22 cellular contexts compared by ENCODE assay signal in genomic region chr16:86783626-86784266, GRCh38.
DNase-seq lines count a peak whose midpoint lies in the region; ATAC-seq, FAIRE-seq and TF ChIP-seq lines count a peak whose summit lies in the region.
"Had no signal": no experiment of that assay in that cellular context is flagged by ENCODE, and none has a peak within 500 bp of the region (broad histone marks: within the 10 kb centered on the region; RNA-seq: fewer than 3 reads in every experiment).

No MANE protein-coding gene starts in this region.

- WGBS in SK-N-SH (ENCODE audit: low lambda C conversion rate): 6% methylated on average over 13 of the region's 13 CpGs

- TF ChIP-seq CTCF in SK-N-SH (IDR thresholded peaks at IDR 0.05) (no peak), MCF 10A (IDR thresholded peaks at IDR 0.05; ENCODE audit: unreplicated experiment) (no peak)

- H3K27me3 ChIP-seq in SK-N-SH (ENCODE audit: insufficient read depth): peaks cover 77% of the 10 kb centered on the region; the same call in 1 of the 2 replicates

- H3K4me3 ChIP-seq in SK-N-SH (ENCODE audit: low read depth in 2 of 2, low read length in 1 of 2): no peak overlapping the region
- H3K4me3 ChIP-seq: GM23338, left lung, spleen had no signal

- no peak overlapping the region for H2AFZ ChIP-seq in SK-N-SH (ENCODE audit: low read depth)
- H2AFZ ChIP-seq: GM23338 had no signal

- H3K27ac Mint-ChIP-seq in MCF 10A (ENCODE audit: low read depth, unreplicated experiment): peak overlapping the region; percentile 14
- H3K27ac Mint-ChIP-seq: activated naive CD4-positive, alpha-beta T cell treated with anti-CD3 and anti-CD28 coated beads, Interleukin-2, amount 10 ng/mL, durations not matched to agents 7 days and 5 days; brain; CD4-positive, alpha-beta memory T cell; GM23338; naive thymus-derived CD4-positive, alpha-beta T cell; stimulated activated naive B cell treated with anti-CD40 and anti-IgM and Interleukin-4, amounts not matched to agents 10 μg/mL and 1 μg/mL and 100 μg/mL, for 72 hours had no signal

- TF ChIP-seq EP300 in SK-N-SH (IDR thresholded peaks at IDR 0.05; ENCODE audit: borderline replicate concordance in 1 of 2, low read depth in 1 of 2, low read length in 1 of 2): no peak

- no peak for DNase-seq in SK-N-SH
- DNase-seq in MCF 10A (ENCODE audit: unreplicated experiment): peak; percentile 89
- peak; percentile 72 for DNase-seq in kidney tubule cell (ENCODE audit: low spot score)
- no peak for DNase-seq in GM12891 (ENCODE audit: insufficient read length, low spot score)
- DNase-seq: activated naive CD4-positive, alpha-beta T cell treated with anti-CD3 and anti-CD28 coated beads, Interleukin-2, amount 10 ng/mL, durations not matched to agents 7 days and 5 days; activated T-cell treated with anti-CD3 and anti-CD28 coated beads for 4 hours; CD4-positive, alpha-beta memory T cell; DMS79; left lung; naive thymus-derived CD4-positive, alpha-beta T cell; NCI-H1930; NCI-H446 treated with DMSO at 0.1 percent for 48 hours; spleen; stimulated activated naive B cell treated with anti-CD40 and anti-IgM and Interleukin-4, amounts not matched to agents 10 μg/mL and 1 μg/mL and 100 μg/mL, for 72 hours had no signal

- H3K27me3 Mint-ChIP-seq in MCF 10A (ENCODE audit: insufficient read depth, unreplicated experiment): no peaks in the 10 kb centered on the region

- no peaks in the 10 kb centered on the region for H3K9me3 ChIP-seq in SK-N-SH
- H3K9me3 ChIP-seq: left lung, spleen had no signal

- TF ChIP-seq RAD21 in SK-N-SH (IDR thresholded peaks at IDR 0.05; ENCODE audit: low read length): no peak

- no peaks in the 10 kb centered on the region for H3K9me3 Mint-ChIP-seq in MCF 10A (ENCODE audit: unreplicated experiment)
- H3K9me3 Mint-ChIP-seq: activated naive CD4-positive, alpha-beta T cell treated with anti-CD3 and anti-CD28 coated beads, Interleukin-2, amount 10 ng/mL, durations not matched to agents 7 days and 5 days; brain; CD4-positive, alpha-beta memory T cell; GM23338; stimulated activated naive B cell treated with anti-CD40 and anti-IgM and Interleukin-4, amounts not matched to agents 10 μg/mL and 1 μg/mL and 100 μg/mL, for 72 hours had no signal

- no peaks in the 10 kb centered on the region for H3K36me3 ChIP-seq in SK-N-SH (replicated peaks in 1 of 2; ENCODE audit: control insufficient read depth in 1 of 2, insufficient read depth in 2 of 2, low read length in 1 of 2)
- H3K36me3 ChIP-seq: left lung, spleen had no signal

- ATAC-seq in SK-N-SH treated with all-trans-retinoic acid at 6 μM for 48 hours: no peak; the same call in 2 of the 3 replicates
- ATAC-seq in GM18868 (IDR thresholded peaks at IDR 0.05; ENCODE audit: unreplicated experiment): no peak
- ATAC-seq in GM19035 (IDR thresholded peaks at IDR 0.05; ENCODE audit: unreplicated experiment): no peak
- no peak for ATAC-seq in GM21825 (IDR thresholded peaks at IDR 0.05; ENCODE audit: unreplicated experiment)
- ATAC-seq: GM23338; left lung; naive thymus-derived CD4-positive, alpha-beta T cell; stimulated activated naive B cell treated with anti-CD40 and anti-IgM and Interleukin-4, amounts not matched to agents 10 μg/mL and 1 μg/mL and 100 μg/mL, for 72 hours had no signal

- H3K9me2 ChIP-seq in SK-N-SH: no peaks in the 10 kb centered on the region

- TF ChIP-seq POLR2A in GM12891 (IDR thresholded peaks at IDR 0.05; ENCODE audit: low read depth, low read length): no peak

- no peaks in the 10 kb centered on the region for H3K36me3 Mint-ChIP-seq in MCF 10A (ENCODE audit: insufficient read depth, unreplicated experiment)
- H3K36me3 Mint-ChIP-seq: activated naive CD4-positive, alpha-beta T cell treated with anti-CD3 and anti-CD28 coated beads, Interleukin-2, amount 10 ng/mL, durations not matched to agents 7 days and 5 days; brain; CD4-positive, alpha-beta memory T cell; naive thymus-derived CD4-positive, alpha-beta T cell; stimulated activated naive B cell treated with anti-CD40 and anti-IgM and Interleukin-4, amounts not matched to agents 10 μg/mL and 1 μg/mL and 100 μg/mL, for 72 hours had no signal

- no peaks in the 10 kb centered on the region for H3K79me2 ChIP-seq in SK-N-SH (ENCODE audit: insufficient read depth)

- no peak overlapping the region for H3K27ac ChIP-seq in SK-N-SH (ENCODE audit: low read depth in 2 of 2, low read length in 1 of 2)
- H3K27ac ChIP-seq: KMS-11, left lung, spleen had no signal

- H3K4me3 Mint-ChIP-seq in MCF 10A (ENCODE audit: unreplicated experiment): no peak overlapping the region
- H3K4me3 Mint-ChIP-seq: activated naive CD4-positive, alpha-beta T cell treated with anti-CD3 and anti-CD28 coated beads, Interleukin-2, amount 10 ng/mL, durations not matched to agents 7 days and 5 days; brain; CD4-positive, alpha-beta memory T cell; GM23338; naive thymus-derived CD4-positive, alpha-beta T cell; stimulated activated naive B cell treated with anti-CD40 and anti-IgM and Interleukin-4, amounts not matched to agents 10 μg/mL and 1 μg/mL and 100 μg/mL, for 72 hours had no signal

- intact Hi-C loops in MCF 10A (cut with micrococcal nuclease): no loop called here

- no peak for FAIRE-seq in GM12891 (lab: Jason Lieb, UNC)
- FAIRE-seq: A204.1 had no signal

- H3K4me1 Mint-ChIP-seq in MCF 10A (ENCODE audit: insufficient read depth, unreplicated experiment): peaks cover 11% of the 10 kb centered on the region
- H3K4me1 Mint-ChIP-seq: activated naive CD4-positive, alpha-beta T cell treated with anti-CD3 and anti-CD28 coated beads, Interleukin-2, amount 10 ng/mL, durations not matched to agents 7 days and 5 days; CD4-positive, alpha-beta memory T cell; naive thymus-derived CD4-positive, alpha-beta T cell; stimulated activated naive B cell treated with anti-CD40 and anti-IgM and Interleukin-4, amounts not matched to agents 10 μg/mL and 1 μg/mL and 100 μg/mL, for 72 hours had no signal

- POLR2A ChIA-PET in SK-N-SH (lab: Yijun Ruan, JAX): interaction anchor here (0.6 kb wide), 1 partner anchor 269 kb away, joined by 3 read pairs; no protein-coding TSS in a partner anchor
- POLR2A ChIA-PET in MCF 10A (lab: Yijun Ruan, JAX): interaction anchor here (0.7 to 1.3 kb wide), 2 partner anchors 33 to 41 kb away, joined by 3 to 4 read pairs; no protein-coding TSS in a partner anchor

- H4K20me1 ChIP-seq in SK-N-SH (ENCODE audit: insufficient read depth): no peaks in the 10 kb centered on the region

- peaks cover 3% of the 10 kb centered on the region for H3F3A ChIP-seq in SK-N-SH (replicated peaks; ENCODE audit: insufficient read depth)

- no peak overlapping the region for H3K9ac ChIP-seq in SK-N-SH
- H3K9ac ChIP-seq: KMS-11 had no signal

- no peaks in the 10 kb centered on the region for H3K4me1 ChIP-seq in SK-N-SH (ENCODE audit: control insufficient read depth in 1 of 2, insufficient read depth in 2 of 2, low read depth in 1 of 2, low read length in 1 of 2)
- H3K4me1 ChIP-seq: left lung, spleen had no signal

- CTCF ChIA-PET in SK-N-SH (lab: Yijun Ruan, JAX): no interaction called here
- CTCF ChIA-PET in MCF 10A (lab: Yijun Ruan, JAX): interaction anchor here (0.6 kb wide), 1 partner anchor 21 kb away, joined by 3 read pairs; no protein-coding TSS in a partner anchor

- BruUV-seq in MCF 10A (replicated peaks; lab: Mats Ljungman, UMichigan): no TSS peak

- H3K4me2 ChIP-seq in SK-N-SH: no peak overlapping the region
- H3K4me2 ChIP-seq: GM23338, KMS-11 had no signal

TF ChIP-seq in SK-N-SH, 30 proteins besides CTCF, POLR2A, EP300 and RAD21:
- TF ChIP-seq YY1 (IDR thresholded peaks at IDR 0.05; ENCODE audit: low read depth) (no peak), NFIC (IDR thresholded peaks at IDR 0.05; ENCODE audit: borderline replicate concordance) (0 out of 2 replicates have a peak, but pooled peaks have one; percentile 7)
TF ChIP-seq in SK-N-SH: peak in this region for 1.

TF ChIP-seq in SK-N-SH treated with all-trans-retinoic acid at 6 μM for 48 hours, 23 proteins besides CTCF, POLR2A, EP300 and RAD21 (continues in another document):
- no peak for TF ChIP-seq ESRRG (CRISPR knock-in tag; IDR thresholded peaks at IDR 0.05)
- no peak for TF ChIP-seq CSRNP3 (CRISPR knock-in tag; IDR thresholded peaks at IDR 0.05)
- no peak for TF ChIP-seq ZNF8 (CRISPR knock-in tag; IDR thresholded peaks at IDR 0.05)
- TF ChIP-seq ZNF70 (CRISPR knock-in tag; IDR thresholded peaks at IDR 0.05): no peak
- no peak for TF ChIP-seq ZFP3 (CRISPR knock-in tag; IDR thresholded peaks at IDR 0.05)
- TF ChIP-seq ZFP30 (CRISPR knock-in tag; IDR thresholded peaks at IDR 0.05): no peak
- no peak for TF ChIP-seq OSR1 (CRISPR knock-in tag; IDR thresholded peaks at IDR 0.05)

TF ChIP-seq in GM12891, 5 proteins besides CTCF, POLR2A, EP300 and RAD21:
- no peak for TF ChIP-seq POLR2AphosphoS5 (IDR thresholded peaks at IDR 0.05; ENCODE audit: low read depth, low read length)
- TF ChIP-seq POU2F2 (IDR thresholded peaks at IDR 0.05; ENCODE audit: low read depth, low read length): no peak
- no peak for TF ChIP-seq PAX5 (IDR thresholded peaks at IDR 0.05; ENCODE audit: insufficient read depth, low read length, severe bottlenecking)
- no peak for TF ChIP-seq TAF1 (IDR thresholded peaks at IDR 0.05; ENCODE audit: low read depth, low read length)
- no peak for TF ChIP-seq SPI1 (IDR thresholded peaks at IDR 0.05; ENCODE audit: low read depth, low read length)

Comparison
In these comparisons a context has a peak if more than half of its experiments do, and no peak if none do; other contexts are left out.
1. DNase-seq: peak in MCF 10A (single experiment) and kidney tubule cell (single experiment); none in SK-N-SH (single experiment) and GM12891 (single experiment).